8 cellular contexts compared by ENCODE assay signal in genomic region chr15:40044717-40045571, GRCh38. TPM values are rescaled to one million over a fixed set of nuclear protein-coding genes. Genes with fewer than 3 reads are reported as not detected.
DNase-seq lines count a peak whose midpoint lies in the region; ATAC-seq, FAIRE-seq and TF ChIP-seq lines count a peak whose summit lies in the region.

No MANE protein-coding gene starts in this region.

- dilution Hi-C loops in endothelial cell of umbilical vein (cut with MboI; ENCODE audit: extremely low pct_ligation_motif_present, low sequenced_read_pairs) = no loop called here

- TF ChIP-seq CTCF in endothelial cell of umbilical vein (IDR thresholded peaks at IDR 0.05; ENCODE audit: extremely low read depth in 1 of 2, insufficient read depth in 1 of 2, low read depth in 1 of 2, low read length in 2 of 2) = peak; percentile 97

- POLR2A ChIA-PET in CD8-positive, alpha-beta memory T cell (lab: Charles Lee) = no interaction called here
- POLR2A ChIA-PET in endothelial cell of umbilical vein (lab: Charles Lee) = no interaction called here

- H2AFZ ChIP-seq in endothelial cell of umbilical vein (ENCODE audit: low read depth, low read length) = peak overlapping the region; percentile 7

- H3K4me2 ChIP-seq in endothelial cell of umbilical vein (ENCODE audit: insufficient read depth, low read length) = peak overlapping the region; percentile 27

- H3K4me3 Mint-ChIP-seq in CD8-positive, alpha-beta memory T cell = peak overlapping the region in 6 of 7 donors; percentile 43 to 78 (median 63)

- peaks cover 0 to 1% (median 0%) of the 10 kb centered on the region in 3 donors for H3K36me3 Mint-ChIP-seq in CD8-positive, alpha-beta memory T cell

- H3K4me1 ChIP-seq in CD8-positive, alpha-beta memory T cell (ENCODE audit: insufficient read depth, low read length) = peaks cover 57% of the 10 kb centered on the region
- H3K4me1 ChIP-seq in endothelial cell of umbilical vein (ENCODE audit: control insufficient read depth, extremely low read depth, insufficient read depth, low read length) (peaks cover 28% of the 10 kb centered on the region), mucosa of rectum (ENCODE audit: control insufficient read depth in 2 of 2, insufficient read depth in 2 of 2, low read length in 2 of 2) (peaks cover 42 to 43% of the 10 kb centered on the region in 2 donors)

- H3K79me2 ChIP-seq in endothelial cell of umbilical vein (ENCODE audit: control insufficient read depth, insufficient read depth, low read length) = no peaks in the 10 kb centered on the region

- H3K9ac ChIP-seq in endothelial cell of umbilical vein (replicated peaks; ENCODE audit: extremely low read depth, insufficient read depth, low read length) (peak overlapping the region; percentile 10), mucosa of rectum (ENCODE audit: low read depth in 1 of 2, low read length in 2 of 2) (peak overlapping the region; percentile 63 to 65)

- H3K27ac Mint-ChIP-seq in CD8-positive, alpha-beta memory T cell = peak overlapping the region; percentile 21 to 83 (median 55)

- peak; percentile 94 for FAIRE-seq in endothelial cell of umbilical vein (lab: Jason Lieb, UNC)

- no peaks in the 10 kb centered on the region for H3K27me3 Mint-ChIP-seq in CD8-positive, alpha-beta memory T cell

- H3K27ac ChIP-seq in CD8-positive, alpha-beta memory T cell (ENCODE audit: low read depth, low read length) = no peak overlapping the region
- H3K27ac ChIP-seq in endothelial cell of umbilical vein (ENCODE audit: insufficient read depth, low read depth, low read length) (no peak overlapping the region), mucosa of rectum (ENCODE audit: low read depth in 2 of 2, low read length in 2 of 2) (peak overlapping the region; percentile 11 to 34)

- ATAC-seq in GM19455 (IDR thresholded peaks at IDR 0.05; ENCODE audit: unreplicated experiment) (peak; percentile 69), HG03571 (IDR thresholded peaks at IDR 0.05; ENCODE audit: unreplicated experiment) (peak; percentile 77)

- H3K9me3 ChIP-seq in CD8-positive, alpha-beta memory T cell (ENCODE audit: low read length) = no peaks in the 10 kb centered on the region
- H3K9me3 ChIP-seq in endothelial cell of umbilical vein (replicated peaks; ENCODE audit: control insufficient read depth, insufficient read depth, low read length) (no peaks in the 10 kb centered on the region), mucosa of rectum (ENCODE audit: control insufficient read depth in 2 of 2, low read length in 2 of 2) (no peaks in the 10 kb centered on the region)

- H3K4me3 ChIP-seq in CD8-positive, alpha-beta memory T cell (ENCODE audit: low read length) = peak overlapping the region; percentile 9
- H3K4me3 ChIP-seq in endothelial cell of umbilical vein (replicated peaks in 1 of 3; ENCODE audit: insufficient read depth in 1 of 3, low read depth in 1 of 3, low read length in 3 of 3) (no peak overlapping the region), mucosa of rectum (ENCODE audit: low read length in 2 of 2) (peak overlapping the region; percentile 37 to 58)

- CTCF ChIA-PET in CD8-positive, alpha-beta memory T cell (lab: Charles Lee) = interaction anchor here (0.6 to 7.9 kb wide), 19 partner anchors 8 to 421 kb away, joined by 3 to 140 read pairs (median 3); partner anchors contain the start of genes BMF and PLCB2
- CTCF ChIA-PET in endothelial cell of umbilical vein (lab: Charles Lee) = interaction anchor here (0.6 to 7.3 kb wide), 35 partner anchors 10 to 377 kb away, joined by 3 to 169 read pairs (median 5); partner anchors contain the start of genes BMF, BUB1B, EIF2AK4 and PLCB2

- no peaks in the 10 kb centered on the region for H4K20me1 ChIP-seq in endothelial cell of umbilical vein (replicated peaks; ENCODE audit: control insufficient read depth, extremely low read depth, insufficient read depth, low read length)

- intact Hi-C loops in endothelial cell of umbilical vein (cut with micrococcal nuclease) = loop anchor here (1.0 to 5.0 kb wide), 4 partner anchors 116 to 229 kb away; partner anchors contain the start of gene BUB1B

- peaks cover 50 to 64% (median 60%) of the 10 kb centered on the region in 3 donors for H3K4me1 Mint-ChIP-seq in CD8-positive, alpha-beta memory T cell

- H3K9me1 ChIP-seq in endothelial cell of umbilical vein (replicated peaks; ENCODE audit: control insufficient read depth, extremely low read depth, insufficient read depth, low read length) = no peaks in the 10 kb centered on the region

- H3K27me3 ChIP-seq in CD8-positive, alpha-beta memory T cell (ENCODE audit: insufficient read depth, low read length, poor library complexity, severe bottlenecking) = no peaks in the 10 kb centered on the region
- H3K27me3 ChIP-seq in endothelial cell of umbilical vein (ENCODE audit: control insufficient read depth in 2 of 2, insufficient read depth in 2 of 2, low read length in 2 of 2) = no peaks in the 10 kb centered on the region
- no peaks in the 10 kb centered on the region for H3K27me3 ChIP-seq in mucosa of rectum (ENCODE audit: control insufficient read depth in 2 of 2, insufficient read depth in 2 of 2, low read length in 2 of 2)

- TF ChIP-seq POLR2A in endothelial cell of umbilical vein (IDR thresholded peaks at IDR 0.05; ENCODE audit: low read depth, low read length) = no peak

- DNase-seq in CD8-positive, alpha-beta memory T cell = peak; percentile 67 to 86 (median 72)
- DNase-seq in NCI-H82 treated with DMSO at 0.1 percent for 48 hours (lab: John Stamatoyannopoulos, UW; ENCODE audit: unreplicated experiment) = peak; percentile 61
- DNase-seq in activated CD8-positive, alpha-beta memory T cell treated with anti-CD3 and anti-CD28 coated beads for 4 hours (ENCODE audit: low read depth in 2 of 2) = peak; percentile 65 to 69
- peak; percentile 83 for DNase-seq in endothelial cell of umbilical vein (ENCODE audit: low read depth, low spot score)
- DNase-seq in stimulated activated CD8-positive, alpha-beta memory T cell treated with anti-CD3 and anti-CD28 coated beads, Interleukin-4, amount 100 ng/mL, for 24 hours (ENCODE audit: low read depth) = peak; percentile 84

- no peaks in the 10 kb centered on the region for H3K36me3 ChIP-seq in CD8-positive, alpha-beta memory T cell (ENCODE audit: insufficient read depth, low read length)
- no peaks in the 10 kb centered on the region for H3K36me3 ChIP-seq in endothelial cell of umbilical vein (ENCODE audit: control insufficient read depth in 2 of 2, extremely low read depth in 1 of 2, insufficient read depth in 2 of 2, low read length in 2 of 2)
- no peaks in the 10 kb centered on the region for H3K36me3 ChIP-seq in mucosa of rectum (ENCODE audit: control insufficient read depth in 2 of 2, insufficient read depth in 2 of 2, low read length in 2 of 2)

- H3K9me3 Mint-ChIP-seq in CD8-positive, alpha-beta memory T cell = no peaks in the 10 kb centered on the region

- BruUV-seq in endothelial cell of umbilical vein (replicated peaks; lab: Mats Ljungman, UMichigan) = no TSS peak

TF ChIP-seq in endothelial cell of umbilical vein, 7 proteins besides CTCF, POLR2A, EP300 and RAD21:
- TF ChIP-seq EZH2 (IDR thresholded peaks at IDR 0.05; ENCODE audit: borderline replicate concordance, low read depth, low read length, severe bottlenecking) (no peak), MYC (IDR thresholded peaks at IDR 0.05; ENCODE audit: low read depth, low read length) (peak; percentile 25)

RNA-seq across cellular contexts. Expression of gene SRP14, which starts 6.0 kb away (rescaled TPM):
- 100 to 1,000 TPM; 202 to 203 TPM for total RNA-seq in CD8-positive, alpha-beta memory T cell
- 835 TPM for polyA plus RNA-seq in CD8-positive, alpha-beta memory T cell
- total RNA-seq in endothelial cell of umbilical vein = 220 and 260 TPM in 2 replicates
- 304 and 330 TPM in 2 replicates for polyA plus RNA-seq in endothelial cell of umbilical vein
- polyA plus RNA-seq in endothelial cell of umbilical vein (2011; cell fraction: cytosol; rRNA removed) = 356 and 439 TPM in 2 replicates
- polyA plus RNA-seq in endothelial cell of umbilical vein (2011; cell fraction: nucleus; rRNA removed) = 128 and 211 TPM in 2 replicates
- 324 and 416 TPM in 2 replicates for polyA plus RNA-seq in endothelial cell of umbilical vein (2012)
- polyA minus RNA-seq in endothelial cell of umbilical vein = 113 and 123 TPM in 2 replicates
- polyA minus RNA-seq in endothelial cell of umbilical vein (2011; cell fraction: cytosol; rRNA and poly(A)+ RNA removed) = 72.4 TPM
- 57.2 and 58.1 TPM in 2 replicates for polyA minus RNA-seq in endothelial cell of umbilical vein (2011; cell fraction: nucleus; rRNA and poly(A)+ RNA removed)

Comparison
In these comparisons a context has a peak if more than half of its experiments do, and no peak if none do; other contexts are left out.
1. H3K27ac ChIP-seq: peak in mucosa of rectum (2 of 2); none in CD8-positive, alpha-beta memory T cell (single experiment) and endothelial cell of umbilical vein (single experiment).
2. H3K4me3 ChIP-seq: peak in CD8-positive, alpha-beta memory T cell (single experiment) and mucosa of rectum (2 of 2); none in endothelial cell of umbilical vein (0 of 3).
3. Peak in every context shown above with its lines, with median percentiles within 50 percentile points of each other: DNase-seq.